Comparison of ENCODE assay signal across 1 cellular context in genomic region chr5:38602641-38603040, GRCh38.
TF ChIP-seq lines count a peak whose summit lies in the region.

No MANE protein-coding gene starts in this region.

TF ChIP-seq in GM23338, 12 proteins besides CTCF, POLR2A, EP300 and RAD21 (continued from another document):
- TF ChIP-seq ZNF462 (CRISPR knock-in tag; IDR thresholded peaks at IDR 0.05) = no peak
- TF ChIP-seq EZH2 (IDR thresholded peaks at IDR 0.05; ENCODE audit: low read depth, unreplicated experiment) = no peak
- TF ChIP-seq JUNB (IDR thresholded peaks at IDR 0.05; ENCODE audit: unreplicated experiment) = no peak
- no peak for TF ChIP-seq ETS1 (IDR thresholded peaks at IDR 0.05)
- no peak for TF ChIP-seq ZNF331 (CRISPR knock-in tag; IDR thresholded peaks at IDR 0.05; ENCODE audit: low read depth)
